ENCODE assay signal across 1 cellular context in the genomic region with DNA sequence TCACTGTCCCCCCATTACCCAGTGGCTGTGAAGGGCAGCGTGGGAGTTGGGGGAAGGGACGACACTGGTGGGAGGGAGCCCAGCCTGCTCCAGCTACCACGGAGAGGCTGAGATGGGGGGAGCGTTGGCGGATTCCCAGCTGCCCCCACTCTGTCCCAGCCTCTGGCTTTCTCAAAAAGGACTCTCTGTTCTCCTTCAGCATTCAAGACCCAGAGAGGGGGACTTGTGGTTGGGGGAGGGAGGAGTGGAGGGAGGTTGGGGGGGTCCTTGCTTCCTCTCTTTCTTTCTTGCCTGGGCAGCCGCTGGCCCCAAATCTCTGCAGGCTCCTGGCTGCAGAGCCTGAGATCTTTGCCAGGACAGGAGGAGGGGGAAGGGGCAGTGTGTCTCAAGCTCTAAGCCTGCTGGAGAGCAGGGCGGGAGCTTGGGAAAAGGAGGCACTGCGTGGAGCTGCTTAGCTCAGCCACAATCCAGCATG.
TF ChIP-seq lines count a peak whose summit lies in the region.

No MANE protein-coding gene starts in this region.

TF ChIP-seq in GM23338, 12 proteins besides CTCF, POLR2A, EP300 and RAD21 (continued from another document):
- TF ChIP-seq, protein P1, sequence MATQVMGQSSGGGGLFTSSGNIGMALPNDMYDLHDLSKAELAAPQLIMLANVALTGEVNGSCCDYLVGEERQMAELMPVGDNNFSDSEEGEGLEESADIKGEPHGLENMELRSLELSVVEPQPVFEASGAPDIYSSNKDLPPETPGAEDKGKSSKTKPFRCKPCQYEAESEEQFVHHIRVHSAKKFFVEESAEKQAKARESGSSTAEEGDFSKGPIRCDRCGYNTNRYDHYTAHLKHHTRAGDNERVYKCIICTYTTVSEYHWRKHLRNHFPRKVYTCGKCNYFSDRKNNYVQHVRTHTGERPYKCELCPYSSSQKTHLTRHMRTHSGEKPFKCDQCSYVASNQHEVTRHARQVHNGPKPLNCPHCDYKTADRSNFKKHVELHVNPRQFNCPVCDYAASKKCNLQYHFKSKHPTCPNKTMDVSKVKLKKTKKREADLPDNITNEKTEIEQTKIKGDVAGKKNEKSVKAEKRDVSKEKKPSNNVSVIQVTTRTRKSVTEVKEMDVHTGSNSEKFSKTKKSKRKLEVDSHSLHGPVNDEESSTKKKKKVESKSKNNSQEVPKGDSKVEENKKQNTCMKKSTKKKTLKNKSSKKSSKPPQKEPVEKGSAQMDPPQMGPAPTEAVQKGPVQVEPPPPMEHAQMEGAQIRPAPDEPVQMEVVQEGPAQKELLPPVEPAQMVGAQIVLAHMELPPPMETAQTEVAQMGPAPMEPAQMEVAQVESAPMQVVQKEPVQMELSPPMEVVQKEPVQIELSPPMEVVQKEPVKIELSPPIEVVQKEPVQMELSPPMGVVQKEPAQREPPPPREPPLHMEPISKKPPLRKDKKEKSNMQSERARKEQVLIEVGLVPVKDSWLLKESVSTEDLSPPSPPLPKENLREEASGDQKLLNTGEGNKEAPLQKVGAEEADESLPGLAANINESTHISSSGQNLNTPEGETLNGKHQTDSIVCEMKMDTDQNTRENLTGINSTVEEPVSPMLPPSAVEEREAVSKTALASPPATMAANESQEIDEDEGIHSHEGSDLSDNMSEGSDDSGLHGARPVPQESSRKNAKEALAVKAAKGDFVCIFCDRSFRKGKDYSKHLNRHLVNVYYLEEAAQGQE (IDR thresholded peaks at IDR 0.05; ENCODE audit: unreplicated experiment), result no peak
